Comparison of ENCODE assay signal across 8 cellular contexts in genomic region chr5:140965905-140966292, GRCh38. TPM values are rescaled to one million over a fixed set of nuclear protein-coding genes. Genes with fewer than 3 reads are reported as not detected.
DNase-seq lines count a peak whose midpoint lies in the region; ATAC-seq and TF ChIP-seq lines count a peak whose summit lies in the region.

No MANE protein-coding gene starts in this region.

- H3K27ac ChIP-seq in ACC112 (ENCODE audit: low read depth, low read length): no peak overlapping the region
- H3K27ac ChIP-seq in CD8-positive, alpha-beta memory T cell (ENCODE audit: low read depth, low read length): no peak overlapping the region

- H3K4me1 ChIP-seq in ACC112 (ENCODE audit: control insufficient read depth, insufficient read depth, low read length, unreplicated experiment) (no peaks in the 10 kb centered on the region), neuron (ENCODE audit: insufficient read depth, low read length) (peaks cover 5% of the 10 kb centered on the region)
- H3K4me1 ChIP-seq in CD8-positive, alpha-beta memory T cell (ENCODE audit: insufficient read depth, low read length): no peaks in the 10 kb centered on the region

- DNase-seq in NCI-H345 treated with DMSO at 0.1 percent for 48 hours (lab: John Stamatoyannopoulos, UW; ENCODE audit: unreplicated experiment) (peak; percentile 5), epithelial cell of proximal tubule (ENCODE audit: low read depth) (no peak)
- no peak for DNase-seq in CD8-positive, alpha-beta memory T cell

- no peaks in the 10 kb centered on the region for H3K36me3 ChIP-seq in ACC112 (ENCODE audit: insufficient read depth, low read length)
- no peaks in the 10 kb centered on the region for H3K36me3 ChIP-seq in neuron (ENCODE audit: insufficient read depth, low read length)
- no peaks in the 10 kb centered on the region for H3K36me3 ChIP-seq in CD8-positive, alpha-beta memory T cell (ENCODE audit: insufficient read depth, low read length)

- no peaks in the 10 kb centered on the region for H3K79me2 ChIP-seq in ACC112 (ENCODE audit: control insufficient read depth, insufficient read depth, low read length, unreplicated experiment)

- H3K27ac Mint-ChIP-seq in CD8-positive, alpha-beta memory T cell: no peak overlapping the region

- H3K27me3 Mint-ChIP-seq in CD8-positive, alpha-beta memory T cell: peaks cover 23 to 44% of the 10 kb centered on the region in 2 donors

- peaks cover 0 to 2% (median 0%) of the 10 kb centered on the region in 5 donors for H3K9me3 Mint-ChIP-seq in CD8-positive, alpha-beta memory T cell

- H3K4me3 ChIP-seq in ACC112 (ENCODE audit: low read depth, low read length) (peak overlapping the region; percentile 33; the same call in 1 of the 2 replicates), epithelial cell of proximal tubule (ENCODE audit: low read depth, low read length) (peak overlapping the region; percentile 67), neuron (ENCODE audit: low read length) (peak overlapping the region; percentile 42)
- no peak overlapping the region for H3K4me3 ChIP-seq in CD8-positive, alpha-beta memory T cell (ENCODE audit: low read length)

- H3K4me3 Mint-ChIP-seq in CD8-positive, alpha-beta memory T cell: no peak overlapping the region

- no peak for ATAC-seq in GM21737 (IDR thresholded peaks at IDR 0.05; ENCODE audit: unreplicated experiment)
- ATAC-seq in GM18907 (IDR thresholded peaks at IDR 0.05; ENCODE audit: unreplicated experiment): no peak
- ATAC-seq in HG03039 (IDR thresholded peaks at IDR 0.05; ENCODE audit: unreplicated experiment): no peak

- CTCF ChIA-PET in CD8-positive, alpha-beta memory T cell (lab: Charles Lee): no interaction called here

- peaks cover 6% of the 10 kb centered on the region for H3K9me3 ChIP-seq in neuron (ENCODE audit: low read length)
- H3K9me3 ChIP-seq in CD8-positive, alpha-beta memory T cell (ENCODE audit: low read length): no peaks in the 10 kb centered on the region

- POLR2A ChIA-PET in CD8-positive, alpha-beta memory T cell (lab: Charles Lee): no interaction called here

- H3K4me1 Mint-ChIP-seq in CD8-positive, alpha-beta memory T cell: no peaks in the 10 kb centered on the region

- TF ChIP-seq CTCF in epithelial cell of proximal tubule (conservative IDR thresholded peaks at IDR 0.05; ENCODE audit: low read depth, low read length): no peak

- H3K36me3 Mint-ChIP-seq in CD8-positive, alpha-beta memory T cell: no peaks in the 10 kb centered on the region

- H2AFZ ChIP-seq in ACC112 (ENCODE audit: low read length, unreplicated experiment) (no peak overlapping the region), neuron (ENCODE audit: low read depth, low read length) (peak overlapping the region; percentile 51)

- H3K27me3 ChIP-seq in ACC112 (ENCODE audit: insufficient read depth, low read length): peaks cover 19% of the 10 kb centered on the region; the same call in 1 of the 2 replicates
- no peaks in the 10 kb centered on the region for H3K27me3 ChIP-seq in neuron (ENCODE audit: insufficient read depth, low read length)
- H3K27me3 ChIP-seq in CD8-positive, alpha-beta memory T cell (ENCODE audit: insufficient read depth, low read length, poor library complexity, severe bottlenecking): no peaks in the 10 kb centered on the region

RNA-seq across cellular contexts. Expression of gene PCDHAC2, which starts 0.4 kb away (rescaled TPM):
- not detected in 2 replicates for total RNA-seq in epithelial cell of proximal tubule
- not detected for total RNA-seq in CD8-positive, alpha-beta memory T cell
- polyA plus RNA-seq in CD8-positive, alpha-beta memory T cell: not detected

RNA-seq across cellular contexts. Expression of gene PCDHAC1, which starts 39.8 kb away (rescaled TPM):
- not detected in 2 replicates for total RNA-seq in epithelial cell of proximal tubule
- not detected for total RNA-seq in CD8-positive, alpha-beta memory T cell
- not detected for polyA plus RNA-seq in CD8-positive, alpha-beta memory T cell
